2 cellular contexts compared by ENCODE assay signal in the genomic region with DNA sequence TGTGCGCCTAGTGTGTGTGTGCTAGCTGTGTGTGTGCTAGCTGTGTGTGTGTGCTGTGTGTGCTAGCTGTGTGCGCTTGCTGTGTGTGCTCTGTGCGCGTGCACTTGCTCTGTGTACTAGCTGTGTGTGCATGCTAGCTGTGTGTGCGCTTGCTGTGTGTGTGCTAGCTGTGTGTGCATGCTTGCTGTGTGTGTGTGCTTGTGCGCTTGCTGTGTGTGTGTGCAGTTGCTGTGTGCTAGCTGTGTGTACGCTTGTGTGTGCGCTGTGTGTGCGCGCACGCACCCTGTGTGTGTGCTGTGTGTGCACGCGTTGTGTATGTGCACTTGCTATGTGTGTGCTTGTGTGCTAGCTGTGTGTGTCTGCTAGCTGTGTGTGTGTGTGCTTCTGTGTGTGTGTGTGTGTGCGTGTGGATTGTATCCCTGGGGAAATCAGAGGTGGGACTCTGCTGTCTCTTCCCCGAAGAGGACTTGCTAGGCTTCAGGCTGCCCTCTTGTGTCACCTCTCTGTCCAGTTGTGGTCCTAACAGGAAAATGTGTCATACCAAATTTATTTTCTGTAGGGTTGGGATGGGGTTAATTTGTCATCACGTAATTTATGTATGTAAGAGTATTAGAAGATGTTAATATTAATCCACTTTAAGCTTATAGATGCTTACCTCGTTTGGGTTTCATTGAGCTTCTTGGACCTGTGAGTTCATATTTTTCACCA.
A peak's percentile ranks its signal among the peaks of the same experiment; 100 is the strongest.
TF ChIP-seq lines count a peak whose summit lies in the region.

No MANE protein-coding gene starts in this region.

TF ChIP-seq in HEK293T, 16 proteins besides CTCF, POLR2A, EP300 and RAD21:
- TF ChIP-seq FOXM1 (IDR thresholded peaks at IDR 0.05; ENCODE audit: borderline replicate concordance): no peak
- TF ChIP-seq TARDBP (IDR thresholded peaks at IDR 0.05): peak; percentile 71; the same call in 1 of the 2 replicates

TF ChIP-seq in GM12878, 131 proteins besides CTCF, POLR2A, EP300 and RAD21:
- TF ChIP-seq CEBPB (IDR thresholded peaks at IDR 0.05; ENCODE audit: borderline replicate concordance in 1 of 2, low read depth in 2 of 2, low read length in 2 of 2) (no peak), BCL3 (IDR thresholded peaks at IDR 0.05; ENCODE audit: borderline replicate concordance, insufficient read depth, low read depth, low read length, poor library complexity, severe bottlenecking) (peak; percentile 67), CBX3 (IDR thresholded peaks at IDR 0.05; ENCODE audit: borderline replicate concordance, low read depth) (no peak), NR2C2 (IDR thresholded peaks at IDR 0.05; ENCODE audit: borderline replicate concordance, control insufficient read depth, insufficient read length, low read depth) (peak; percentile 20), NBN (IDR thresholded peaks at IDR 0.05) (no peak)
